34 cellular contexts compared by ENCODE assay signal in the genomic region with DNA sequence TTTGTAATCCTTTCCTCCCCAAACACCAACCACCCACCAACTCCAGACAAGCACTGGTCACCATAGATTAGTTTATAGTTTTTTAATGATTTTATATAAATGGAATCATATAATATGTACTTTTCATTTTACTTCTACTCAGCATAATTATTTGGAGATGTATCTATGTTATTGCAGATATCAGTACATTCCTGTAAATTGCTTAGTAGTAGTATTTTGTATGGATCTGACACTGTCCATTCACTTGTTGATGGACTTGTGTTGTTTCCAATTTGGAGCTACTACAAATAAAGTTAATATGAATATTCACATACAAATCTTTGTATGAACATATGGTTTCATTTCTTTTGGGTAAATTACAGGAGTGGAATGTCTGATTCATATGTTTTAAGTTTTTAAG.
"Had no signal": no experiment of that assay in that cellular context is flagged by ENCODE, and none has a peak within 500 bp of the region (broad histone marks: within the 10 kb centered on the region; RNA-seq: fewer than 3 reads in every experiment).

No MANE protein-coding gene starts in this region.

- H3K9ac ChIP-seq: KMS-11, SK-N-SH had no signal

- H3K27ac ChIP-seq: KMS-11, SJSA1 had no signal

- H3K4me1 Mint-ChIP-seq: activated CD4-positive, alpha-beta T cell treated with anti-CD3 and anti-CD28 coated beads for 36 hours; activated CD4-positive, alpha-beta T cell treated with anti-CD3 and anti-CD28 coated beads, Interleukin-2, amount 10 ng/mL, durations not matched to agents 7 days and 5 days; activated naive CD8-positive, alpha-beta T cell treated with anti-CD3 and anti-CD28 coated beads for 36 hours; activated T-helper 17 cell treated with anti-CD3 and anti-CD28 coated beads, Interleukin-2, amount 50 U/mL, for 72 hours had no signal

- H3K9me3 Mint-ChIP-seq: activated CD4-positive, alpha-beta memory T cell treated with anti-CD3 and anti-CD28 coated beads for 36 hours; activated CD4-positive, alpha-beta T cell treated with anti-CD3 and anti-CD28 coated beads, Interleukin-2, amount 10 ng/mL, durations not matched to agents 7 days and 5 days; activated T-cell treated with anti-CD3 and anti-CD28 coated beads, Interleukin-2, amount 50 U/mL, for 4 hours; activated T-helper 17 cell treated with anti-CD3 and anti-CD28 coated beads, Interleukin-2, amount 50 U/mL, for 72 hours; brain; T-helper 1 cell treated with Interleukin-12 subunit alpha and Interleukin-12 subunit beta and Interleukin-4 antibody, amounts not matched to agents 30 μg/mL and 1 μg/mL, for 36 hours; T-helper 2 cell treated with Interferon-gamma antibody and Interleukin-4, amounts not matched to agents 5 μg/mL and 100 μg/mL, for 36 hours; WTC11 had no signal

- H3K27me3 ChIP-seq: SJSA1 had no signal

- FAIRE-seq: bronchial epithelial cell, TTC549 had no signal

- H3K4me3 Mint-ChIP-seq: activated CD4-positive, alpha-beta memory T cell treated with anti-CD3 and anti-CD28 coated beads for 36 hours; activated CD4-positive, alpha-beta T cell treated with anti-CD3 and anti-CD28 coated beads for 36 hours; activated CD4-positive, alpha-beta T cell treated with anti-CD3 and anti-CD28 coated beads, Interleukin-2, amount 10 ng/mL, durations not matched to agents 7 days and 5 days; activated naive CD8-positive, alpha-beta T cell treated with anti-CD3 and anti-CD28 coated beads for 36 hours; activated T-cell treated with anti-CD3 and anti-CD28 coated beads, Interleukin-2, amount 50 U/mL, for 4 hours; activated T-helper 17 cell treated with anti-CD3 and anti-CD28 coated beads, Interleukin-2, amount 50 U/mL, for 72 hours; brain; T-helper 1 cell treated with Interleukin-12 subunit alpha and Interleukin-12 subunit beta and Interleukin-4 antibody, amounts not matched to agents 30 μg/mL and 1 μg/mL, for 36 hours; T-helper 2 cell treated with Interferon-gamma antibody and Interleukin-4, amounts not matched to agents 5 μg/mL and 100 μg/mL, for 36 hours; WTC11 had no signal

- H3K4me2 ChIP-seq: KMS-11, SK-N-SH had no signal

- H3K27ac Mint-ChIP-seq: activated CD4-positive, alpha-beta memory T cell treated with anti-CD3 and anti-CD28 coated beads for 36 hours; activated CD4-positive, alpha-beta T cell treated with anti-CD3 and anti-CD28 coated beads for 36 hours; activated CD4-positive, alpha-beta T cell treated with anti-CD3 and anti-CD28 coated beads, Interleukin-2, amount 10 ng/mL, durations not matched to agents 7 days and 5 days; activated naive CD8-positive, alpha-beta T cell treated with anti-CD3 and anti-CD28 coated beads for 36 hours; T-helper 1 cell treated with Interleukin-12 subunit alpha and Interleukin-12 subunit beta and Interleukin-4 antibody, amounts not matched to agents 30 μg/mL and 1 μg/mL, for 36 hours; T-helper 2 cell treated with Interferon-gamma antibody and Interleukin-4, amounts not matched to agents 5 μg/mL and 100 μg/mL, for 36 hours; WTC11 had no signal

- H3K9me3 ChIP-seq: SJSA1, SK-N-SH had no signal

- H3K4me3 ChIP-seq: SJSA1 had no signal

- DNase-seq: activated CD4-positive, alpha-beta memory T cell treated with anti-CD3 and anti-CD28 coated beads for 36 hours; activated CD4-positive, alpha-beta T cell treated with anti-CD3 and anti-CD28 coated beads for 36 hours; activated CD4-positive, alpha-beta T cell treated with anti-CD3 and anti-CD28 coated beads, Interleukin-2, amount 10 ng/mL, durations not matched to agents 7 days and 5 days; activated CD8-positive, alpha-beta memory T cell treated with anti-CD3 and anti-CD28 coated beads, Interleukin-2, amount 50 U/mL, for 4 hours; activated effector memory CD4-positive, alpha-beta T cell treated with anti-CD3 and anti-CD28 coated beads, Interleukin-2, amount 50 U/mL, for 16 hours; activated naive CD4-positive, alpha-beta T cell; activated naive CD4-positive, alpha-beta T cell treated with anti-CD3 and anti-CD28 coated beads, Interleukin-2, amount 50 U/mL, for 16 hours; activated naive CD8-positive, alpha-beta T cell treated with anti-CD3 and anti-CD28 coated beads for 36 hours; activated T-cell treated with anti-CD3 and anti-CD28 coated beads for 4 hours; activated T-cell treated with anti-CD3 and anti-CD28 coated beads, Interleukin-2, amount 50 U/mL, for 4 hours; amygdala; caudate nucleus; cerebellar nuclear complex; NCI-H1092 treated with DMSO at 0.1 percent for 48 hours; NCI-H1417; NCI-H146; NCI-H187; NCI-H2081; NCI-H2171 treated with DMSO at 0.1 percent for 48 hours; NCI-H2227 treated with DMSO at 0.1 percent for 48 hours; NCI-H446; NCI-H524; NCI-H69; SHP77 treated with DMSO at 0.1 percent for 48 hours; SK-N-SH had no signal

- H3K27me3 Mint-ChIP-seq: activated CD4-positive, alpha-beta memory T cell treated with anti-CD3 and anti-CD28 coated beads for 36 hours; activated CD4-positive, alpha-beta T cell treated with anti-CD3 and anti-CD28 coated beads for 36 hours; activated CD4-positive, alpha-beta T cell treated with anti-CD3 and anti-CD28 coated beads, Interleukin-2, amount 10 ng/mL, durations not matched to agents 7 days and 5 days; activated naive CD8-positive, alpha-beta T cell treated with anti-CD3 and anti-CD28 coated beads for 36 hours; activated T-helper 17 cell treated with anti-CD3 and anti-CD28 coated beads, Interleukin-2, amount 50 U/mL, for 72 hours; brain had no signal
